ENCODE assay signal across 1 cellular context in the genomic region with DNA sequence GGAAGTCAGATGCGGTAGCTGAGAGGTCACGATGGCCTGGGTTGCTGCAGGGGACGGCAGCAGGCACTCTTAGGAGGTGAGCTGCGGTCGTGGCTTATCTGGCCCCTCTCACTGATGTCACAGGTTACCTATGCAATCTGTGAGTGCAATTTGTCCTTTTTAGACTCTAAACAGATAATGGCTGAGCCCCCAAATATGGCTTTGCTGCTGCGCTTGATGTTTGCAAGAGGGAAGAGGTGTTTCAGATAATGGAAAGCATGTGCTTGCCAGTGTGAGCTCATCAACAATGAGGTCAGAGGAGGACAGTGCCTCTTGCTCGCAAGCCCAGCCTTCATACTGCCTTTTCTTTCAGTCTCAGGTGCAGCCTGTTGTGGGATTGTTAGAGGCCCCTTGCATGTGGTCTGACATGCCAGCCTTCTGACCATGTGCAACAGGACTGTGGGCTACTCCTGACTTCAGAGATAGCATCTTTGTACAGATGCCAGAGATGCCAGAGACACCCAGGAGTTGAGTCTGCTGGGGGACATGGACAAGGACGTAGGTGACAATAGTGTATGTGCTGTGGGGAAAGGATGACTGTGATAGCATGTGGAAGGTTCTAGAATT.
TF ChIP-seq lines count a peak whose summit lies in the region.

No MANE protein-coding gene starts in this region.

TF ChIP-seq in IMR-90, 13 proteins besides CTCF, POLR2A, EP300 and RAD21 (continued from another document):
- TF ChIP-seq RFX5 (IDR thresholded peaks at IDR 0.05; ENCODE audit: low read depth, low read length), result no peak
